Comparison of ENCODE assay signal across 8 cellular contexts in the genomic region with DNA sequence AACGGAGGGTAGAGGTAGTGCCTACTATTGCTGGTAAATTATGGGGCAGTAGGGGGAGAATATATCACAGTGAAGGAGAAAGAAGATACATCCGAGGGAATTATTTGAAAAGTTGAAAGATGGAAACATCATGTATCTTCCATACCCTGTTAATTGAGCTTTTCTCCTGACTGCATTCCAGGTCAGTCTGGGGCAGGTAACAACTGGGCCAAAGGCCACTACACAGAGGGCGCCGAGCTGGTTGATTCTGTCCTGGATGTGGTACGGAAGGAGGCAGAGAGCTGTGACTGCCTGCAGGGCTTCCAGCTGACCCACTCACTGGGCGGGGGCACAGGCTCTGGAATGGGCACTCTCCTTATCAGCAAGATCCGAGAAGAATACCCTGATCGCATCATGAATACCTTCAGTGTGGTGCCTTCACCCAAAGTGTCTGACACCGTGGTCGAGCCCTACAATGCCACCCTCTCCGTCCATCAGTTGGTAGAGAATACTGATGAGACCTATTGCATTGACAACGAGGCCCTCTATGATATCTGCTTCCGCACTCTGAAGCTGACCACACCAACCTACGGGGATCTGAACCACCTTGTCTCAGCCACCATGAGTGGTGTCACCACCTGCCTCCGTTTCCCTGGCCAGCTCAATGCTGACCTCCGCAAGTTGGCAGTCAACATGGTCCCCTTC. TPM values are rescaled to one million over a fixed set of nuclear protein-coding genes. Genes with fewer than 3 reads are reported as not detected.
DNase-seq lines count a peak whose midpoint lies in the region; ATAC-seq, FAIRE-seq and TF ChIP-seq lines count a peak whose summit lies in the region.
"Not testable (repeated sequence)": the region's sequence is repeated elsewhere in the genome, so short reads cannot be mapped to it uniquely, and the experiment has no call there.

No MANE protein-coding gene starts in this region.

- not testable (repeated sequence) for H2BK120ac ChIP-seq in IMR-90 (ENCODE audit: low read depth, low read length)

- H3K9me3 Mint-ChIP-seq in CD8-positive, alpha-beta T cell; T-cell; activated naive CD4-positive, alpha-beta T cell treated with anti-CD3 and anti-CD28 coated beads, Interleukin-2, amount 10 ng/mL, durations not matched to agents 7 days and 5 days; effector memory CD8-positive, alpha-beta T cell; type B pancreatic cell: not testable (repeated sequence)

- dilution Hi-C loops in IMR-90 (cut with HindIII; ENCODE audit: low sequenced_read_pairs, unreplicated experiment); keratinocyte (cut with MboI; ENCODE audit: extremely low pct_ligation_motif_present, low sequenced_read_pairs): not testable (repeated sequence)

- H2AK5ac ChIP-seq in IMR-90 (ENCODE audit: low read depth, low read length) = not testable (repeated sequence)

- POLR2A ChIA-PET in CD8-positive, alpha-beta T cell (lab: Charles Lee) = interaction anchor here (0.6 to 13.3 kb wide), 7 partner anchors 8 to 231 kb away, joined by 3 to 324 read pairs (median 4); a partner anchor contains a TSS
- POLR2A ChIA-PET in IMR-90 (lab: Charles Lee; ENCODE audit: unreplicated experiment) (interaction anchor here (1.0 to 1.3 kb wide), 2 partner anchors 51 to 111 kb away, joined by 3 read pairs; a partner anchor contains a TSS), T-cell (lab: Charles Lee) (interaction anchor here in 1 of 2 donors (3.6 kb wide), 1 partner anchor 44 kb away, joined by 11 read pairs; no protein-coding TSS in a partner anchor)

- not testable (repeated sequence) for H4K5ac ChIP-seq in IMR-90 (ENCODE audit: low read depth, low read length)

- TF ChIP-seq RAD21 in IMR-90 (IDR thresholded peaks at IDR 0.05; ENCODE audit: low read length) = not testable (repeated sequence)

- BruUV-seq in IMR-90 (replicated peaks; lab: Mats Ljungman, UMichigan) = not testable (repeated sequence)

- not testable (repeated sequence) for H3K4me3 ChIP-seq in CD8-positive, alpha-beta T cell (ENCODE audit: low read depth, low read length); IMR-90 (ENCODE audit: insufficient read depth, low read depth, low read length); neutrophil (ENCODE audit: low read depth in 1 of 2, low read length in 1 of 2)
- H3K4me3 ChIP-seq in keratinocyte (ENCODE audit: control insufficient read depth in 2 of 3, extremely low read depth in 1 of 3, insufficient read depth in 2 of 3, low read depth in 1 of 3, low read length in 3 of 3) = peak overlapping the region in 2 of 3 experiments; percentile 33 to 89

- H3K9me3 ChIP-seq in CD8-positive, alpha-beta T cell (ENCODE audit: low read length); IMR-90 (ENCODE audit: control insufficient read depth, insufficient read depth, low read length); keratinocyte (ENCODE audit: control insufficient read depth, low read depth, low read length); neutrophil: not testable (repeated sequence)

- TF ChIP-seq CTCF in CD8-positive, alpha-beta T cell (IDR thresholded peaks at IDR 0.05); IMR-90 (conservative IDR thresholded peaks at IDR 0.05; ENCODE audit: low read depth, low read length); keratinocyte (optimal IDR thresholded peaks at IDR 0.05 in 1 of 3, IDR thresholded peaks at IDR 0.05 in 1 of 3, conservative IDR thresholded peaks at IDR 0.05 in 1 of 3; ENCODE audit: extremely low read depth in 1 of 3, insufficient read depth in 2 of 3, low read length in 3 of 3); neutrophil (IDR thresholded peaks at IDR 0.05); type B pancreatic cell (conservative IDR thresholded peaks at IDR 0.05): not testable (repeated sequence)

- not testable (repeated sequence) for DNase-seq in CD8-positive, alpha-beta T cell; IMR-90; T-cell; activated naive CD4-positive, alpha-beta T cell treated with anti-CD3 and anti-CD28 coated beads, Interleukin-2, amount 10 ng/mL, durations not matched to agents 7 days and 5 days; effector memory CD8-positive, alpha-beta T cell; keratinocyte (ENCODE audit: low read depth, low spot score); type B pancreatic cell (ENCODE audit: extremely low spot score, unreplicated experiment)

- not testable (repeated sequence) for H3K27me3 ChIP-seq in CD8-positive, alpha-beta T cell (ENCODE audit: insufficient read depth, low read length); IMR-90 (ENCODE audit: control insufficient read depth, insufficient read depth, low read length); keratinocyte (ENCODE audit: control insufficient read depth, extremely low read depth, insufficient read depth, low read length); neutrophil

- CTCF ChIA-PET in CD8-positive, alpha-beta T cell (lab: Charles Lee) = interaction anchor here (0.8 to 21.9 kb wide), 49 partner anchors 9 to 364 kb away, joined by 3 to 879 read pairs (median 6); a partner anchor contains a TSS
- CTCF ChIA-PET in IMR-90 (lab: Yijun Ruan, JAX) = interaction anchor here (0.6 to 1.6 kb wide), 7 partner anchors 11 to 97 kb away, joined by 3 to 12 read pairs (median 4); no protein-coding TSS in a partner anchor
- CTCF ChIA-PET in T-cell (lab: Charles Lee) = interaction anchor here (0.5 to 9.1 kb wide), 14 partner anchors 7 to 490 kb away, joined by 3 to 254 read pairs (median 4); a partner anchor contains a TSS
- CTCF ChIA-PET in activated naive CD4-positive, alpha-beta T cell treated with anti-CD3 and anti-CD28 coated beads, Interleukin-2, amount 10 ng/mL, durations not matched to agents 7 days and 5 days (lab: Charles Lee) = interaction anchor here (0.7 to 12.3 kb wide), 16 partner anchors 8 to 237 kb away, joined by 3 to 285 read pairs (median 4); a partner anchor contains a TSS

- ATAC-seq in CD8-positive, alpha-beta T cell; IMR-90 (ENCODE audit: low read depth); T-cell (replicated peaks in 1 of 4); effector memory CD8-positive, alpha-beta T cell (replicated peaks): not testable (repeated sequence)

- H3K9ac ChIP-seq in IMR-90 (ENCODE audit: low read depth, low read length) (peak overlapping the region; percentile 43; the same call in 1 of the 2 replicates), keratinocyte (ENCODE audit: control insufficient read depth, extremely low read depth, insufficient read depth, low read length) (peak overlapping the region; percentile 39)

- H2BK5ac ChIP-seq in IMR-90 (ENCODE audit: low read depth, low read length, poor library complexity, severe bottlenecking) = not testable (repeated sequence)

- peak overlapping the region; percentile 76; the same call in 1 of the 2 replicates for H3K23ac ChIP-seq in IMR-90 (ENCODE audit: low read depth, low read length)

- H2BK15ac ChIP-seq in IMR-90 (ENCODE audit: low read depth, low read length) = not testable (repeated sequence)

- H3K79me2 ChIP-seq in keratinocyte (ENCODE audit: control insufficient read depth, insufficient read depth, low read length) = peaks cover 48% of the 10 kb centered on the region

- not testable (repeated sequence) for H4K8ac ChIP-seq in IMR-90 (ENCODE audit: low read depth in 2 of 2, low read length in 2 of 2)

- in situ Hi-C loops in IMR-90 (cut with MboI; ENCODE audit: low sequenced_read_pairs) = loop anchor here (5.0 kb wide), 1 partner anchor 41 kb away; no protein-coding TSS in a partner anchor

- not testable (repeated sequence) for H3K27ac ChIP-seq in CD8-positive, alpha-beta T cell (ENCODE audit: low read depth, low read length); IMR-90 (ENCODE audit: insufficient read depth, low read length); keratinocyte (ENCODE audit: control insufficient read depth, insufficient read depth, low read length)
- peak overlapping the region; percentile 97 for H3K27ac ChIP-seq in neutrophil

- H3K14ac ChIP-seq in IMR-90 (replicated peaks; ENCODE audit: low read depth, low read length) = peak overlapping the region; percentile 49

- 73% methylated on average over 7 of the region's 16 CpGs; no CpG with 5 or more reads in 1 of the 2 experiments for WGBS in IMR-90 (ENCODE audit: extremely low coverage in 2 of 2, insufficient read length in 1 of 2), 2 experiments

- H3K4me1 Mint-ChIP-seq in CD8-positive, alpha-beta T cell (ENCODE audit: low read depth) = peaks cover 60% of the 10 kb centered on the region
- H3K4me1 Mint-ChIP-seq in T-cell (peaks cover 48 to 66% (median 60%) of the 10 kb centered on the region in 3 donors), type B pancreatic cell (ENCODE audit: unreplicated experiment) (peaks cover 23% of the 10 kb centered on the region)
- H3K4me1 Mint-ChIP-seq in activated naive CD4-positive, alpha-beta T cell treated with anti-CD3 and anti-CD28 coated beads, Interleukin-2, amount 10 ng/mL, durations not matched to agents 7 days and 5 days = peaks cover 63% of the 10 kb centered on the region
- H3K4me1 Mint-ChIP-seq in effector memory CD8-positive, alpha-beta T cell (ENCODE audit: low read depth in 2 of 2) = peaks cover 36 to 38% of the 10 kb centered on the region in 2 donors

- H3K4me1 ChIP-seq in CD8-positive, alpha-beta T cell (ENCODE audit: insufficient read depth, low read length) = peaks cover 40% of the 10 kb centered on the region
- H3K4me1 ChIP-seq in IMR-90 (ENCODE audit: control insufficient read depth, insufficient read depth, low read length) = not testable (repeated sequence)
- H3K4me1 ChIP-seq in keratinocyte (ENCODE audit: control insufficient read depth, extremely low read depth, insufficient read depth, low read length) (peaks cover 25% of the 10 kb centered on the region), neutrophil (ENCODE audit: control insufficient read depth in 1 of 2, insufficient read depth in 1 of 2, low read depth in 1 of 2, low read length in 1 of 2) (peaks cover 41 to 47% of the 10 kb centered on the region in 2 experiments)

- H3K4me2 ChIP-seq in IMR-90 (ENCODE audit: low read depth, low read length) (peak overlapping the region; percentile 37; the same call in 1 of the 2 replicates), keratinocyte (ENCODE audit: control insufficient read depth, extremely low read depth, insufficient read depth, low read depth, low read length) (peak overlapping the region; percentile 88)

- intact Hi-C loops in CD8-positive, alpha-beta T cell (cut with DNase I, micrococcal nuclease) = loop anchor here (2.0 to 10.0 kb wide), 3 partner anchors 182 to 508 kb away; a partner anchor contains a TSS
- intact Hi-C loops in IMR-90 (cut with micrococcal nuclease) = not testable (repeated sequence)

- H3K56ac ChIP-seq in IMR-90 (ENCODE audit: extremely low read depth, insufficient read depth, low read length) = not testable (repeated sequence)

- H3K36me3 Mint-ChIP-seq in CD8-positive, alpha-beta T cell = peaks cover 54% of the 10 kb centered on the region
- H3K36me3 Mint-ChIP-seq in T-cell = peaks cover 35% of the 10 kb centered on the region
- H3K36me3 Mint-ChIP-seq in activated naive CD4-positive, alpha-beta T cell treated with anti-CD3 and anti-CD28 coated beads, Interleukin-2, amount 10 ng/mL, durations not matched to agents 7 days and 5 days = peaks cover 70% of the 10 kb centered on the region
- peaks cover 72% of the 10 kb centered on the region for H3K36me3 Mint-ChIP-seq in effector memory CD8-positive, alpha-beta T cell (ENCODE audit: insufficient read depth)
- peaks cover 42% of the 10 kb centered on the region for H3K36me3 Mint-ChIP-seq in type B pancreatic cell

- not testable (repeated sequence) for H3K9me1 ChIP-seq in IMR-90 (ENCODE audit: insufficient read depth, low read length); keratinocyte (ENCODE audit: control insufficient read depth, extremely low read depth, insufficient read depth, low read length)

- TF ChIP-seq POLR2A in IMR-90 (IDR thresholded peaks at IDR 0.05; ENCODE audit: low read depth, low read length) = not testable (repeated sequence)

- H3K27me3 Mint-ChIP-seq in CD8-positive, alpha-beta T cell (ENCODE audit: low read depth); T-cell; activated naive CD4-positive, alpha-beta T cell treated with anti-CD3 and anti-CD28 coated beads, Interleukin-2, amount 10 ng/mL, durations not matched to agents 7 days and 5 days; effector memory CD8-positive, alpha-beta T cell: not testable (repeated sequence)
- H3K27me3 Mint-ChIP-seq in type B pancreatic cell = peaks cover 11% of the 10 kb centered on the region

- H4K91ac ChIP-seq in IMR-90 (ENCODE audit: insufficient read depth, low read depth, low read length) = not testable (repeated sequence)

- H3K27ac Mint-ChIP-seq in CD8-positive, alpha-beta T cell = peak overlapping the region; percentile 89
- H3K27ac Mint-ChIP-seq in T-cell (peak overlapping the region; percentile 88 to 95), type B pancreatic cell (peak overlapping the region; percentile 97)
- H3K27ac Mint-ChIP-seq in activated naive CD4-positive, alpha-beta T cell treated with anti-CD3 and anti-CD28 coated beads, Interleukin-2, amount 10 ng/mL, durations not matched to agents 7 days and 5 days = peak overlapping the region; percentile 80
- peak overlapping the region; percentile 81 to 91 for H3K27ac Mint-ChIP-seq in effector memory CD8-positive, alpha-beta T cell

- H4K20me1 ChIP-seq in IMR-90 (ENCODE audit: insufficient read depth, low read length) = peaks cover 59% of the 10 kb centered on the region
- peaks cover 31% of the 10 kb centered on the region for H4K20me1 ChIP-seq in keratinocyte (ENCODE audit: control insufficient read depth, extremely low read depth, insufficient read depth, low read length)

- not testable (repeated sequence) for H3K4ac ChIP-seq in IMR-90 (ENCODE audit: low read depth, low read length)

- FAIRE-seq in keratinocyte (lab: Jason Lieb, UNC) = not testable (repeated sequence)

- peaks cover 36% of the 10 kb centered on the region for H3K36me3 ChIP-seq in CD8-positive, alpha-beta T cell (ENCODE audit: insufficient read depth, low read length)
- peaks cover 46% of the 10 kb centered on the region for H3K36me3 ChIP-seq in IMR-90 (ENCODE audit: control insufficient read depth, insufficient read depth, low read length)
- H3K36me3 ChIP-seq in keratinocyte (ENCODE audit: control insufficient read depth in 2 of 2, extremely low read depth in 1 of 2, insufficient read depth in 2 of 2, low read length in 2 of 2) = peaks cover 13 to 26% of the 10 kb centered on the region in 2 experiments
- H3K36me3 ChIP-seq in neutrophil = peaks cover 61% of the 10 kb centered on the region

- not testable (repeated sequence) for H2BK20ac ChIP-seq in IMR-90 (ENCODE audit: low read depth, low read length)

- H3K4me3 Mint-ChIP-seq in CD8-positive, alpha-beta T cell = not testable (repeated sequence)
- H3K4me3 Mint-ChIP-seq in T-cell (peak overlapping the region; percentile 95 to 99 (median 99)), type B pancreatic cell (peak overlapping the region; percentile 92)
- H3K4me3 Mint-ChIP-seq in activated naive CD4-positive, alpha-beta T cell treated with anti-CD3 and anti-CD28 coated beads, Interleukin-2, amount 10 ng/mL, durations not matched to agents 7 days and 5 days = peak overlapping the region; percentile 88
- peak overlapping the region; percentile 97 to 99 for H3K4me3 Mint-ChIP-seq in effector memory CD8-positive, alpha-beta T cell

- not testable (repeated sequence) for H2AK9ac ChIP-seq in IMR-90 (replicated peaks; ENCODE audit: low read depth, low read length, poor library complexity)

- not testable (repeated sequence) for H2AFZ ChIP-seq in IMR-90 (replicated peaks; ENCODE audit: low read length, poor library complexity); keratinocyte (ENCODE audit: control insufficient read depth, low read length)

- H3K18ac ChIP-seq in IMR-90 (ENCODE audit: low read depth, low read length) = not testable (repeated sequence)

- peaks cover 12 to 38% of the 10 kb centered on the region in 2 experiments; a peak in 3 of 4 replicates for H3K79me1 ChIP-seq in IMR-90 (ENCODE audit: low read depth in 1 of 2, low read length in 2 of 2)

RNA-seq across cellular contexts. Expression of a gene that starts 3.1 kb away (rescaled TPM):
- 10 to 100 TPM; 61.3 to 63.1 TPM for total RNA-seq in CD8-positive, alpha-beta T cell
- 1,207 and 1,401 TPM in 2 replicates for total RNA-seq in IMR-90 (2012; rRNA removed)
- polyA plus RNA-seq in IMR-90 (2012; rRNA removed) = 2,004 and 2,008 TPM in 2 replicates
- 811 and 1,574 TPM in 2 replicates for polyA plus RNA-seq in IMR-90 (2012; cell fraction: cytosol; rRNA removed)
- 419 and 725 TPM in 2 replicates for polyA plus RNA-seq in IMR-90 (2012; cell fraction: nucleus; rRNA removed; ENCODE audit: low replicate concordance)
- 100 to 1,000 TPM; 108 to 246 (median 202) TPM for total RNA-seq in T-cell
- polyA plus RNA-seq in keratinocyte = 1,010 to 1,517 TPM (median 1,159 TPM) in 3 replicates
- 84.6 TPM for polyA plus RNA-seq in keratinocyte (2011; ENCODE audit: low read depth)
- 1,081 and 1,086 TPM in 2 replicates for polyA plus RNA-seq in keratinocyte (2011; cell fraction: cytosol; rRNA removed)
- 643 and 747 TPM in 2 replicates for polyA plus RNA-seq in keratinocyte (2011; cell fraction: nucleus; rRNA removed)
- 276 and 1,138 TPM in 2 replicates for polyA plus RNA-seq in keratinocyte (2012; ENCODE audit: low replicate concordance)
- 1,680 to 1,870 TPM (median 1,801 TPM) in 3 replicates for polyA minus RNA-seq in keratinocyte
- polyA minus RNA-seq in keratinocyte (2011; cell fraction: cytosol; rRNA and poly(A)+ RNA removed) = 842 TPM
- polyA minus RNA-seq in keratinocyte (2011; cell fraction: nucleus; rRNA and poly(A)+ RNA removed) = 371 and 465 TPM in 2 replicates
- total RNA-seq in type B pancreatic cell (ENCODE audit: low replicate concordance) = 560 and 1,225 TPM in 2 replicates

RNA-seq across cellular contexts. Expression of a gene that starts 6.2 kb away (rescaled TPM):
- total RNA-seq in CD8-positive, alpha-beta T cell = 10 to 100 TPM; 38.9 to 48.8 TPM
- 3.6 and 4.5 TPM in 2 replicates for total RNA-seq in IMR-90 (2012; rRNA removed)
- 12.1 and 12.4 TPM in 2 replicates for polyA plus RNA-seq in IMR-90 (2012; rRNA removed)
- polyA plus RNA-seq in IMR-90 (2012; cell fraction: cytosol; rRNA removed) = 6.0 and 8.0 TPM in 2 replicates
- 30.2 and 33.9 TPM in 2 replicates for polyA plus RNA-seq in IMR-90 (2012; cell fraction: nucleus; rRNA removed; ENCODE audit: low replicate concordance)
- total RNA-seq in T-cell = 10 to 100 TPM; 42.3 to 69.7 (median 53.4) TPM
- 4.2 to 10.0 TPM (median 6.9 TPM) in 3 replicates for polyA plus RNA-seq in keratinocyte
- 2.8 TPM for polyA plus RNA-seq in keratinocyte (2011; ENCODE audit: low read depth)
- polyA plus RNA-seq in keratinocyte (2011; cell fraction: cytosol; rRNA removed) = 5.3 TPM in 2 replicates
- 25.1 and 29.9 TPM in 2 replicates for polyA plus RNA-seq in keratinocyte (2011; cell fraction: nucleus; rRNA removed)
- polyA plus RNA-seq in keratinocyte (2012; ENCODE audit: low replicate concordance) = 5.5 and 41.2 TPM in 2 replicates
- 5.6 to 43.2 TPM (median 10.2 TPM) in 3 replicates for polyA minus RNA-seq in keratinocyte
- 4.2 TPM for polyA minus RNA-seq in keratinocyte (2011; cell fraction: cytosol; rRNA and poly(A)+ RNA removed)
- 9.6 and 14.6 TPM in 2 replicates for polyA minus RNA-seq in keratinocyte (2011; cell fraction: nucleus; rRNA and poly(A)+ RNA removed)
- total RNA-seq in type B pancreatic cell (ENCODE audit: low replicate concordance) = 30.1 and 71.3 TPM in 2 replicates

RNA-seq across cellular contexts. Expression of a gene that starts 19.2 kb away (rescaled TPM):
- total RNA-seq in CD8-positive, alpha-beta T cell = 10 to 100 TPM; 27.5 to 27.8 TPM
- total RNA-seq in IMR-90 (2012; rRNA removed) = 96.2 and 104 TPM in 2 replicates
- 161 and 162 TPM in 2 replicates for polyA plus RNA-seq in IMR-90 (2012; rRNA removed)
- 135 and 169 TPM in 2 replicates for polyA plus RNA-seq in IMR-90 (2012; cell fraction: cytosol; rRNA removed)
- 193 and 211 TPM in 2 replicates for polyA plus RNA-seq in IMR-90 (2012; cell fraction: nucleus; rRNA removed; ENCODE audit: low replicate concordance)
- 100 to 1,000 TPM in 1 of 5 donors, 10 to 100 TPM in 4; 62.2 to 109 (median 74.2) TPM for total RNA-seq in T-cell
- polyA plus RNA-seq in keratinocyte = 21.6 to 23.8 TPM (median 22.1 TPM) in 3 replicates
- polyA plus RNA-seq in keratinocyte (2011; ENCODE audit: low read depth) = 52.5 TPM
- 14.9 and 21.3 TPM in 2 replicates for polyA plus RNA-seq in keratinocyte (2011; cell fraction: cytosol; rRNA removed)
- polyA plus RNA-seq in keratinocyte (2011; cell fraction: nucleus; rRNA removed) = 21.6 and 22.0 TPM in 2 replicates
- polyA plus RNA-seq in keratinocyte (2012; ENCODE audit: low replicate concordance) = 19.5 and 22.0 TPM in 2 replicates
- polyA minus RNA-seq in keratinocyte = 23.2 to 52.7 TPM (median 25.6 TPM) in 3 replicates
- polyA minus RNA-seq in keratinocyte (2011; cell fraction: cytosol; rRNA and poly(A)+ RNA removed) = 16.3 TPM
- polyA minus RNA-seq in keratinocyte (2011; cell fraction: nucleus; rRNA and poly(A)+ RNA removed) = 14.8 and 19.5 TPM in 2 replicates
- total RNA-seq in type B pancreatic cell (ENCODE audit: low replicate concordance) = 72.9 and 94.8 TPM in 2 replicates

RNA-seq across cellular contexts. Expression of a gene that starts 21.0 kb away (rescaled TPM):
- 1 to 10 TPM; 9.7 to 9.9 TPM for total RNA-seq in CD8-positive, alpha-beta T cell
- total RNA-seq in IMR-90 (2012; rRNA removed) (38.4 and 65.8 TPM in 2 replicates), T-cell (10 to 100 TPM in 4 of 5 donors, 1 to 10 TPM in 1; 8.9 to 30.8 (median 12.4) TPM), type B pancreatic cell (ENCODE audit: low replicate concordance) (24.3 and 40.1 TPM in 2 replicates)
- polyA plus RNA-seq in IMR-90 (2012; rRNA removed) (159 and 163 TPM in 2 replicates), keratinocyte (171 to 289 TPM (median 277 TPM) in 3 replicates)
- 156 and 229 TPM in 2 replicates for polyA plus RNA-seq in IMR-90 (2012; cell fraction: cytosol; rRNA removed)
- 349 and 418 TPM in 2 replicates for polyA plus RNA-seq in IMR-90 (2012; cell fraction: nucleus; rRNA removed; ENCODE audit: low replicate concordance)
- 212 TPM for polyA plus RNA-seq in keratinocyte (2011; ENCODE audit: low read depth)
- 139 and 176 TPM in 2 replicates for polyA plus RNA-seq in keratinocyte (2011; cell fraction: cytosol; rRNA removed)
- 516 and 549 TPM in 2 replicates for polyA plus RNA-seq in keratinocyte (2011; cell fraction: nucleus; rRNA removed)
- polyA plus RNA-seq in keratinocyte (2012; ENCODE audit: low replicate concordance) = 226 and 373 TPM in 2 replicates
- polyA minus RNA-seq in keratinocyte = 46.6 to 116 TPM (median 58.4 TPM) in 3 replicates
- polyA minus RNA-seq in keratinocyte (2011; cell fraction: cytosol; rRNA and poly(A)+ RNA removed) = 239 TPM
- 82.4 and 85.6 TPM in 2 replicates for polyA minus RNA-seq in keratinocyte (2011; cell fraction: nucleus; rRNA and poly(A)+ RNA removed)

RNA-seq across cellular contexts. Expression of a gene that starts 32.5 kb away (rescaled TPM):
- 1 to 10 TPM; 1.5 to 2.0 TPM for total RNA-seq in CD8-positive, alpha-beta T cell
- total RNA-seq in IMR-90 (2012; rRNA removed) = 1.7 and 2.2 TPM in 2 replicates
- polyA plus RNA-seq in IMR-90 (2012; rRNA removed) = 27.0 and 29.1 TPM in 2 replicates
- 21.0 and 21.9 TPM in 2 replicates for polyA plus RNA-seq in IMR-90 (2012; cell fraction: cytosol; rRNA removed)
- 15.5 and 15.8 TPM in 2 replicates for polyA plus RNA-seq in IMR-90 (2012; cell fraction: nucleus; rRNA removed; ENCODE audit: low replicate concordance)
- total RNA-seq in T-cell = 1 to 10 TPM; 4.2 to 6.9 (median 5.5) TPM
- polyA plus RNA-seq in keratinocyte = 2.7 to 17.8 TPM (median 7.0 TPM) in 3 replicates
- not detected for polyA plus RNA-seq in keratinocyte (2011; ENCODE audit: low read depth)
- polyA plus RNA-seq in keratinocyte (2011; cell fraction: cytosol; rRNA removed) = 7.1 and 7.7 TPM in 2 replicates
- 7.6 and 8.5 TPM in 2 replicates for polyA plus RNA-seq in keratinocyte (2011; cell fraction: nucleus; rRNA removed)
- 3.8 and 17.2 TPM in 2 replicates for polyA plus RNA-seq in keratinocyte (2012; ENCODE audit: low replicate concordance)
- 6.0 to 32.4 TPM (median 11.8 TPM) in 3 replicates for polyA minus RNA-seq in keratinocyte
- 9.2 TPM for polyA minus RNA-seq in keratinocyte (2011; cell fraction: cytosol; rRNA and poly(A)+ RNA removed)
- 1.9 and 3.2 TPM in 2 replicates for polyA minus RNA-seq in keratinocyte (2011; cell fraction: nucleus; rRNA and poly(A)+ RNA removed)
- total RNA-seq in type B pancreatic cell (ENCODE audit: low replicate concordance) = 21.8 and 48.9 TPM in 2 replicates
